ENCODE assay signal across 8 cellular contexts in the genomic region with DNA sequence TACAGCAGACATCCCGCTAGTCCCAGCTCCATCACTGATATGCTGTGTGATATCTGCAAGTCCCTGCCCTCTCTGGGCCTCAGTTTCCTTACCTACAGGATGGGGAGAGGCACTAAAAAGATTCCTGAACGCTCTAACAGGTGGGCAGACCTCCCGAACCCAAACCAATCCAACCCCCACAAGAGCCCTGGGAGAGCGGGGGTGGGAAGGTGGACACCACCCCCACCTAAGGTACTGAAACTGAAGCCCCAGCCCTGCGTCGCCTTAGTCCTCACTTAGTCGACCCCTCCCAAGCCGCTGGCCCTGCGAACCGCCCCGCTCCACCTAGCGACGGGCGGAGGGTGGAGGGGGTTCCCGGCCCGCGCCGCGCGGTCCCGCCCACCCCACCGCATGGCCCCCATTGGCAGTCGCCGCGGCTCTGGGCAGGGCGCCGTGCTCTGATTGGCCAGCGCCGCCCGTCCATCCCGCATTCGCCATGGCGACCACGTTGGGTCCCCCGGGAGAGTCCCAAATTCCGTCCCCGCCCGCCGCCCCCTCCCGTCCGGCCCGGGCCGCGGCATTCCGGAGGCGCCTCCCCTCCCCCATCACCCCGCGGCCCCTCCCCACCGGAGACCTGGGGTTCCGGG. TPM values are rescaled to one million over a fixed set of nuclear protein-coding genes. Genes with fewer than 3 reads are reported as not detected.
DNase-seq lines count a peak whose midpoint lies in the region; ATAC-seq, FAIRE-seq and TF ChIP-seq lines count a peak whose summit lies in the region.

No MANE protein-coding gene starts in this region.

- peak overlapping the region; percentile 85 to 91 for H3K9ac ChIP-seq in kidney (ENCODE audit: low read length in 2 of 2)

- no peak for TF ChIP-seq CTCF in kidney (IDR thresholded peaks at IDR 0.05; ENCODE audit: borderline replicate concordance, extremely low read depth, insufficient read depth)

- peak overlapping the region; percentile 87 to 88 for H3K4me3 ChIP-seq in kidney (ENCODE audit: low read length in 2 of 2)

- DNase-seq in NCI-H524 (lab: John Stamatoyannopoulos, UW) (peak; percentile 66 to 84), NCI-H524 treated with DMSO at 0.1 percent for 48 hours (lab: John Stamatoyannopoulos, UW) (no peak), NCI-H2171 (lab: John Stamatoyannopoulos, UW) (peak; percentile 87), caudate nucleus (lab: John Stamatoyannopoulos, UW) (peak in 59 of 61 donors; percentile 32 to 93 (median 73)), kidney (peak; percentile 99)
- peak; percentile 81 to 91 (median 87) for DNase-seq in activated CD4-positive, CD25-positive, alpha-beta regulatory T cell (lab: John Stamatoyannopoulos, UW)
- peak; percentile 94 for DNase-seq in stimulated activated CD4-positive, alpha-beta T cell treated with anti-CD3 and anti-CD28 coated beads, Interleukin-12 subunit alpha, Interleukin-12 subunit beta, amount 100 ng/mL, for 4 hours

- H3K9me3 ChIP-seq in kidney (ENCODE audit: control insufficient read depth in 1 of 2, low read length in 2 of 2), result no peaks in the 10 kb centered on the region

- H3K4me1 ChIP-seq in kidney (ENCODE audit: control insufficient read depth in 1 of 2, insufficient read depth in 1 of 2, low read depth in 1 of 2, low read length in 2 of 2), result peaks cover 3 to 31% of the 10 kb centered on the region in 2 donors

- ATAC-seq in HG02973 (IDR thresholded peaks at IDR 0.05; ENCODE audit: unreplicated experiment), result peak; percentile 52

- no peaks in the 10 kb centered on the region for H3K36me3 ChIP-seq in kidney (ENCODE audit: control insufficient read depth in 1 of 2, insufficient read depth in 2 of 2, low read length in 2 of 2)

- no peak for FAIRE-seq in kidney (lab: Jason Lieb, UNC)

- peak overlapping the region; percentile 48 for H3K27ac ChIP-seq in caudate nucleus (ENCODE audit: low read depth, low read length)
- H3K27ac ChIP-seq in kidney (ENCODE audit: low read depth in 2 of 2, low read length in 2 of 2), result peak overlapping the region; percentile 80 to 90

- intact Hi-C loops in kidney (cut with DNase I), result no loop called here

RNA-seq across cellular contexts. Expression of gene CCDC102A, which starts 0.6 kb away (rescaled TPM):
- total RNA-seq in kidney, result 11.9 TPM
- 5.7 TPM for polyA plus RNA-seq in kidney (ENCODE audit: insufficient read depth, low read depth, low replicate concordance)

RNA-seq across cellular contexts. Expression of gene ADGRG5, which starts 6.7 kb away (rescaled TPM):
- 2.2 TPM for total RNA-seq in kidney
- polyA plus RNA-seq in kidney (ENCODE audit: insufficient read depth, low read depth, low replicate concordance), result 0.15 TPM

RNA-seq across cellular contexts. Expression of gene DOK4, which starts 49.5 kb away (rescaled TPM):
- 63.7 TPM for total RNA-seq in kidney
- polyA plus RNA-seq in kidney (ENCODE audit: insufficient read depth, low read depth, low replicate concordance), result 57.2 TPM
